ENCODE assay signal across 1 cellular context in genomic region chr9:127916665-127917581, GRCh38.
TF ChIP-seq lines count a peak whose summit lies in the region.

Gene ST6GALNAC4 (minus strand): TSS chr9:127917041. CDS start chr9:127916419, 622 bp downstream.

TF ChIP-seq in HepG2, 621 proteins besides CTCF, POLR2A, EP300 and RAD21 (continued from another document and continues in another):
- TF ChIP-seq POLR2AphosphoS5 (IDR thresholded peaks at IDR 0.05; ENCODE audit: low read depth, low read length), result 0 out of 2 replicates have a peak, but pooled peaks have one; percentile 36
- no peak for TF ChIP-seq PLRG1 (conservative IDR thresholded peaks at IDR 0.05)
- TF ChIP-seq ELF3 (CRISPR knock-in tag; IDR thresholded peaks at IDR 0.05), result no peak
- no peak for TF ChIP-seq ZNF572 (CRISPR knock-in tag; IDR thresholded peaks at IDR 0.05)
- TF ChIP-seq RXRA (CRISPR knock-in tag; IDR thresholded peaks at IDR 0.05), result no peak
- TF ChIP-seq, protein P1, sequence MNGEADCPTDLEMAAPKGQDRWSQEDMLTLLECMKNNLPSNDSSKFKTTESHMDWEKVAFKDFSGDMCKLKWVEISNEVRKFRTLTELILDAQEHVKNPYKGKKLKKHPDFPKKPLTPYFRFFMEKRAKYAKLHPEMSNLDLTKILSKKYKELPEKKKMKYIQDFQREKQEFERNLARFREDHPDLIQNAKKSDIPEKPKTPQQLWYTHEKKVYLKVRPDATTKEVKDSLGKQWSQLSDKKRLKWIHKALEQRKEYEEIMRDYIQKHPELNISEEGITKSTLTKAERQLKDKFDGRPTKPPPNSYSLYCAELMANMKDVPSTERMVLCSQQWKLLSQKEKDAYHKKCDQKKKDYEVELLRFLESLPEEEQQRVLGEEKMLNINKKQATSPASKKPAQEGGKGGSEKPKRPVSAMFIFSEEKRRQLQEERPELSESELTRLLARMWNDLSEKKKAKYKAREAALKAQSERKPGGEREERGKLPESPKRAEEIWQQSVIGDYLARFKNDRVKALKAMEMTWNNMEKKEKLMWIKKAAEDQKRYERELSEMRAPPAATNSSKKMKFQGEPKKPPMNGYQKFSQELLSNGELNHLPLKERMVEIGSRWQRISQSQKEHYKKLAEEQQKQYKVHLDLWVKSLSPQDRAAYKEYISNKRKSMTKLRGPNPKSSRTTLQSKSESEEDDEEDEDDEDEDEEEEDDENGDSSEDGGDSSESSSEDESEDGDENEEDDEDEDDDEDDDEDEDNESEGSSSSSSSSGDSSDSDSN (CRISPR knock-in tag; IDR thresholded peaks at IDR 0.05), result peak; percentile 75
- peak; percentile 74 for TF ChIP-seq PHF8 (CRISPR knock-in tag; IDR thresholded peaks at IDR 0.05)
- TF ChIP-seq KDM6A (CRISPR knock-in tag; IDR thresholded peaks at IDR 0.05; ENCODE audit: low read depth), result no peak
- peak; percentile 59 for TF ChIP-seq ZFY (CRISPR knock-in tag; IDR thresholded peaks at IDR 0.05)
- TF ChIP-seq AGO1 (IDR thresholded peaks at IDR 0.05; ENCODE audit: low read depth, low read length, poor library complexity, severe bottlenecking), result peak; percentile 59
- TF ChIP-seq MXI1 (IDR thresholded peaks at IDR 0.05; ENCODE audit: borderline replicate concordance, low read depth, low read length), result no peak; the same call in 2 of the 3 replicates
- no peak for TF ChIP-seq ZNF703 (CRISPR knock-in tag; IDR thresholded peaks at IDR 0.05; ENCODE audit: borderline replicate concordance)
- no peak; the same call in 1 of the 2 replicates for TF ChIP-seq ZNF263 (CRISPR knock-in tag; IDR thresholded peaks at IDR 0.05)
- TF ChIP-seq ZNF350 (CRISPR knock-in tag; IDR thresholded peaks at IDR 0.05; ENCODE audit: borderline replicate concordance, low read depth), result peak; percentile 33; the same call in 1 of the 2 replicates
- no peak for TF ChIP-seq SIX4 (CRISPR knock-in tag; IDR thresholded peaks at IDR 0.05)
- no peak for TF ChIP-seq GATAD2A (CRISPR knock-in tag; IDR thresholded peaks at IDR 0.05)
- TF ChIP-seq ZNF354B (CRISPR knock-in tag; IDR thresholded peaks at IDR 0.05), result no peak
- no peak for TF ChIP-seq STAG1 (CRISPR knock-in tag; IDR thresholded peaks at IDR 0.05)
- TF ChIP-seq ZNF841 (CRISPR knock-in tag; IDR thresholded peaks at IDR 0.05; ENCODE audit: borderline replicate concordance), result no peak
- no peak for TF ChIP-seq ZNF775 (CRISPR knock-in tag; IDR thresholded peaks at IDR 0.05; ENCODE audit: borderline replicate concordance)
- no peak for TF ChIP-seq CREBL2 (CRISPR knock-in tag; IDR thresholded peaks at IDR 0.05; ENCODE audit: borderline replicate concordance)
- TF ChIP-seq, protein P2, sequence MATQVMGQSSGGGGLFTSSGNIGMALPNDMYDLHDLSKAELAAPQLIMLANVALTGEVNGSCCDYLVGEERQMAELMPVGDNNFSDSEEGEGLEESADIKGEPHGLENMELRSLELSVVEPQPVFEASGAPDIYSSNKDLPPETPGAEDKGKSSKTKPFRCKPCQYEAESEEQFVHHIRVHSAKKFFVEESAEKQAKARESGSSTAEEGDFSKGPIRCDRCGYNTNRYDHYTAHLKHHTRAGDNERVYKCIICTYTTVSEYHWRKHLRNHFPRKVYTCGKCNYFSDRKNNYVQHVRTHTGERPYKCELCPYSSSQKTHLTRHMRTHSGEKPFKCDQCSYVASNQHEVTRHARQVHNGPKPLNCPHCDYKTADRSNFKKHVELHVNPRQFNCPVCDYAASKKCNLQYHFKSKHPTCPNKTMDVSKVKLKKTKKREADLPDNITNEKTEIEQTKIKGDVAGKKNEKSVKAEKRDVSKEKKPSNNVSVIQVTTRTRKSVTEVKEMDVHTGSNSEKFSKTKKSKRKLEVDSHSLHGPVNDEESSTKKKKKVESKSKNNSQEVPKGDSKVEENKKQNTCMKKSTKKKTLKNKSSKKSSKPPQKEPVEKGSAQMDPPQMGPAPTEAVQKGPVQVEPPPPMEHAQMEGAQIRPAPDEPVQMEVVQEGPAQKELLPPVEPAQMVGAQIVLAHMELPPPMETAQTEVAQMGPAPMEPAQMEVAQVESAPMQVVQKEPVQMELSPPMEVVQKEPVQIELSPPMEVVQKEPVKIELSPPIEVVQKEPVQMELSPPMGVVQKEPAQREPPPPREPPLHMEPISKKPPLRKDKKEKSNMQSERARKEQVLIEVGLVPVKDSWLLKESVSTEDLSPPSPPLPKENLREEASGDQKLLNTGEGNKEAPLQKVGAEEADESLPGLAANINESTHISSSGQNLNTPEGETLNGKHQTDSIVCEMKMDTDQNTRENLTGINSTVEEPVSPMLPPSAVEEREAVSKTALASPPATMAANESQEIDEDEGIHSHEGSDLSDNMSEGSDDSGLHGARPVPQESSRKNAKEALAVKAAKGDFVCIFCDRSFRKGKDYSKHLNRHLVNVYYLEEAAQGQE (IDR thresholded peaks at IDR 0.05; ENCODE audit: borderline replicate concordance in 1 of 2, low read depth in 1 of 2, low read length in 2 of 2), result no peak
- no peak for TF ChIP-seq ARID5B (CRISPR knock-in tag; IDR thresholded peaks at IDR 0.05)
- no peak for TF ChIP-seq ZNF124 (CRISPR knock-in tag; IDR thresholded peaks at IDR 0.05)
- TF ChIP-seq FOXO1 (CRISPR knock-in tag; IDR thresholded peaks at IDR 0.05), result no peak
- no peak for TF ChIP-seq ZBTB7B (CRISPR knock-in tag; IDR thresholded peaks at IDR 0.05)
- no peak for TF ChIP-seq ZNF780A (CRISPR knock-in tag; IDR thresholded peaks at IDR 0.05)
- TF ChIP-seq FOXJ3 (CRISPR knock-in tag; IDR thresholded peaks at IDR 0.05; ENCODE audit: borderline replicate concordance), result 0 out of 2 replicates have a peak, but pooled peaks have one; percentile 1
- no peak for TF ChIP-seq TGIF2 (CRISPR knock-in tag; IDR thresholded peaks at IDR 0.05)
- TF ChIP-seq DPF2 (CRISPR knock-in tag; IDR thresholded peaks at IDR 0.05; ENCODE audit: borderline replicate concordance, low read depth), result no peak
- TF ChIP-seq, protein P3, sequence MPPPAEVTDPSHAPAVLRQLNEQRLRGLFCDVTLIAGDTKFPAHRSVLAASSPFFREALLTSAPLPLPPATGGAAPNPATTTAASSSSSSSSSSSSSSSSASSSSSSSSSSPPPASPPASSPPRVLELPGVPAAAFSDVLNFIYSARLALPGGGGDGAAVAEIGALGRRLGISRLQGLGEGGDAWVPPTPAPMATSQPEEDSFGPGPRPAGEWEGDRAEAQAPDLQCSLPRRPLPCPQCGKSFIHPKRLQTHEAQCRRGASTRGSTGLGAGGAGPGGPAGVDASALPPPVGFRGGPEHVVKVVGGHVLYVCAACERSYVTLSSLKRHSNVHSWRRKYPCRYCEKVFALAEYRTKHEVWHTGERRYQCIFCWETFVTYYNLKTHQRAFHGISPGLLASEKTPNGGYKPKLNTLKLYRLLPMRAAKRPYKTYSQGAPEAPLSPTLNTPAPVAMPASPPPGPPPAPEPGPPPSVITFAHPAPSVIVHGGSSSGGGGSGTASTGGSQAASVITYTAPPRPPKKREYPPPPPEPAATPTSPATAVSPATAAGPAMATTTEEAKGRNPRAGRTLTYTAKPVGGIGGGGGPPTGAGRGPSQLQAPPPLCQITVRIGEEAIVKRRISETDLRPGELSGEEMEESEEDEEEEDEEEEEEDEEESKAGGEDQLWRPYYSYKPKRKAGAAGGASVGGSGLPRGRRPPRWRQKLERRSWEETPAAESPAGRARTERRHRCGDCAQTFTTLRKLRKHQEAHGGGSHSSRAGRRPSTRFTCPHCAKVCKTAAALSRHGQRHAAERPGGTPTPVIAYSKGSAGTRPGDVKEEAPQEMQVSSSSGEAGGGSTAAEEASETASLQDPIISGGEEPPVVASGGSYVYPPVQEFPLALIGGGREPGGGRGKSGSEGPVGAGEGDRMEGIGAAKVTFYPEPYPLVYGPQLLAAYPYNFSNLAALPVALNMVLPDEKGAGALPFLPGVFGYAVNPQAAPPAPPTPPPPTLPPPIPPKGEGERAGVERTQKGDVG (CRISPR knock-in tag; IDR thresholded peaks at IDR 0.05; ENCODE audit: borderline replicate concordance), result no peak
- TF ChIP-seq ZFX (CRISPR knock-in tag; IDR thresholded peaks at IDR 0.05; ENCODE audit: low read depth), result 0 out of 2 replicates have a peak, but pooled peaks have one; percentile 51
- no peak for TF ChIP-seq ATRX (CRISPR knock-in tag; IDR thresholded peaks at IDR 0.05; ENCODE audit: borderline replicate concordance)
- peak; percentile 14; the same call in 1 of the 2 replicates for TF ChIP-seq TBX2 (CRISPR knock-in tag; IDR thresholded peaks at IDR 0.05; ENCODE audit: borderline replicate concordance)
- TF ChIP-seq ZSCAN31 (CRISPR knock-in tag; IDR thresholded peaks at IDR 0.05; ENCODE audit: low read depth), result no peak
- TF ChIP-seq, protein P4, sequence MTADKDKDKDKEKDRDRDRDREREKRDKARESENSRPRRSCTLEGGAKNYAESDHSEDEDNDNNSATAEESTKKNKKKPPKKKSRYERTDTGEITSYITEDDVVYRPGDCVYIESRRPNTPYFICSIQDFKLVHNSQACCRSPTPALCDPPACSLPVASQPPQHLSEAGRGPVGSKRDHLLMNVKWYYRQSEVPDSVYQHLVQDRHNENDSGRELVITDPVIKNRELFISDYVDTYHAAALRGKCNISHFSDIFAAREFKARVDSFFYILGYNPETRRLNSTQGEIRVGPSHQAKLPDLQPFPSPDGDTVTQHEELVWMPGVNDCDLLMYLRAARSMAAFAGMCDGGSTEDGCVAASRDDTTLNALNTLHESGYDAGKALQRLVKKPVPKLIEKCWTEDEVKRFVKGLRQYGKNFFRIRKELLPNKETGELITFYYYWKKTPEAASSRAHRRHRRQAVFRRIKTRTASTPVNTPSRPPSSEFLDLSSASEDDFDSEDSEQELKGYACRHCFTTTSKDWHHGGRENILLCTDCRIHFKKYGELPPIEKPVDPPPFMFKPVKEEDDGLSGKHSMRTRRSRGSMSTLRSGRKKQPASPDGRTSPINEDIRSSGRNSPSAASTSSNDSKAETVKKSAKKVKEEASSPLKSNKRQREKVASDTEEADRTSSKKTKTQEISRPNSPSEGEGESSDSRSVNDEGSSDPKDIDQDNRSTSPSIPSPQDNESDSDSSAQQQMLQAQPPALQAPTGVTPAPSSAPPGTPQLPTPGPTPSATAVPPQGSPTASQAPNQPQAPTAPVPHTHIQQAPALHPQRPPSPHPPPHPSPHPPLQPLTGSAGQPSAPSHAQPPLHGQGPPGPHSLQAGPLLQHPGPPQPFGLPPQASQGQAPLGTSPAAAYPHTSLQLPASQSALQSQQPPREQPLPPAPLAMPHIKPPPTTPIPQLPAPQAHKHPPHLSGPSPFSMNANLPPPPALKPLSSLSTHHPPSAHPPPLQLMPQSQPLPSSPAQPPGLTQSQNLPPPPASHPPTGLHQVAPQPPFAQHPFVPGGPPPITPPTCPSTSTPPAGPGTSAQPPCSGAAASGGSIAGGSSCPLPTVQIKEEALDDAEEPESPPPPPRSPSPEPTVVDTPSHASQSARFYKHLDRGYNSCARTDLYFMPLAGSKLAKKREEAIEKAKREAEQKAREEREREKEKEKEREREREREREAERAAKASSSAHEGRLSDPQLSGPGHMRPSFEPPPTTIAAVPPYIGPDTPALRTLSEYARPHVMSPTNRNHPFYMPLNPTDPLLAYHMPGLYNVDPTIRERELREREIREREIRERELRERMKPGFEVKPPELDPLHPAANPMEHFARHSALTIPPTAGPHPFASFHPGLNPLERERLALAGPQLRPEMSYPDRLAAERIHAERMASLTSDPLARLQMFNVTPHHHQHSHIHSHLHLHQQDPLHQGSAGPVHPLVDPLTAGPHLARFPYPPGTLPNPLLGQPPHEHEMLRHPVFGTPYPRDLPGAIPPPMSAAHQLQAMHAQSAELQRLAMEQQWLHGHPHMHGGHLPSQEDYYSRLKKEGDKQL (CRISPR knock-in tag; IDR thresholded peaks at IDR 0.05; ENCODE audit: low read depth), result no peak
- peak; percentile 49; the same call in 1 of the 2 replicates for TF ChIP-seq SNAI1 (CRISPR knock-in tag; IDR thresholded peaks at IDR 0.05; ENCODE audit: borderline replicate concordance)
- peak; percentile 38; the same call in 1 of the 2 replicates for TF ChIP-seq PHF21A (CRISPR knock-in tag; IDR thresholded peaks at IDR 0.05)
- TF ChIP-seq, protein P5, sequence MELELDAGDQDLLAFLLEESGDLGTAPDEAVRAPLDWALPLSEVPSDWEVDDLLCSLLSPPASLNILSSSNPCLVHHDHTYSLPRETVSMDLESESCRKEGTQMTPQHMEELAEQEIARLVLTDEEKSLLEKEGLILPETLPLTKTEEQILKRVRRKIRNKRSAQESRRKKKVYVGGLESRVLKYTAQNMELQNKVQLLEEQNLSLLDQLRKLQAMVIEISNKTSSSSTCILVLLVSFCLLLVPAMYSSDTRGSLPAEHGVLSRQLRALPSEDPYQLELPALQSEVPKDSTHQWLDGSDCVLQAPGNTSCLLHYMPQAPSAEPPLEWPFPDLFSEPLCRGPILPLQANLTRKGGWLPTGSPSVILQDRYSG (CRISPR knock-in tag; IDR thresholded peaks at IDR 0.05), result no peak
